8 cellular contexts compared by ENCODE assay signal in the genomic region with DNA sequence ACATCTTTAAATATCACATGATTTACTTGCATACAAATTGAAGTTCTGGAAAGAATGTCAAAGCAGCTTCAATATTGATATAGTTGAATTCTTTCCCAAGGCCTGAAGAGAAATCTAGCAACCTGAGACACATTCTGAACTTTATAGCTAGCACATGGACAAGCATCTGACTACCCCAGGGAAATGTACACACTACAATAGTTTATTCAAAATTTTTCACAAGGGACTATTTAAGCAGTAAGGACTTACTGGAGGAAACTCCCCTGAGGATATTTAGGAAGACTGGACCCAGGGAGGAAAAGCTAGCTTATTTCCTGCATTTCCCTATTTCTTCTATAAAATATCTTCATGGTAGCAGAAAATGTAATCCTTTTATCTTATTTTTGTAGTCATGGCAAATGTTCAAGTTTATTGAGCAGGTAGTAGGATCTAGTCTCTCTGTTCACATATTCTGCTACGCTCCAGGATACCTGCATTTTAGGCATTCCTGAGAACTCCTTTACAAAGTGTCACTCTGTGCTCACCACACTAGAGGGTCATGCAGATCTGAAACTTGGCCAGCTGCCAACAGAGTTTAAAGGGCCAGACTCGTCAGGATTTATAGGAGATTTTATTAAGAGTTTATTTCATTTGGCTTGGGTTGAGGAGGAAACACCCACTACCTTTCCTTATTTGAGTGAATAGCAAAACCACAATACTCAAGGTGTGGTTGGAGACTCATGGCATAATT.
A peak's percentile ranks its signal among the peaks of the same experiment; 100 is the strongest.
DNase-seq lines count a peak whose midpoint lies in the region; ATAC-seq and TF ChIP-seq lines count a peak whose summit lies in the region.

No MANE protein-coding gene starts in this region.

- H4K91ac ChIP-seq in neuronal stem cell (ENCODE audit: low read depth, low read length, poor library complexity) = no peak overlapping the region

- H3K27me3 ChIP-seq in H7 (ENCODE audit: control insufficient read depth, insufficient read depth, low read length) (no peaks in the 10 kb centered on the region), neuronal stem cell (ENCODE audit: control insufficient read depth in 3 of 3, insufficient read depth in 3 of 3, low read depth in 1 of 3, low read length in 3 of 3) (no peaks in the 10 kb centered on the region)

- no peak overlapping the region for H3K23ac ChIP-seq in neuronal stem cell (ENCODE audit: low read depth, low read length, poor library complexity)

- no peaks in the 10 kb centered on the region for H3K9me3 ChIP-seq in neuronal stem cell (replicated peaks in 1 of 2; ENCODE audit: control insufficient read depth in 2 of 2, insufficient read depth in 1 of 2, low read depth in 1 of 2, low read length in 2 of 2)

- DNase-seq in H7 (peak; percentile 1), NCI-H82 (lab: John Stamatoyannopoulos, UW) (peak; percentile 90), erythroblast (lab: John Stamatoyannopoulos, UW) (peak; percentile 16 to 40), neuronal stem cell (ENCODE audit: low spot score) (peak; percentile 14), GF-D8 (lab: John Stamatoyannopoulos, UW) (no peak)

- H4K8ac ChIP-seq in neuronal stem cell (ENCODE audit: low read depth, low read length) = no peak overlapping the region

- no peak overlapping the region for H2BK12ac ChIP-seq in neuronal stem cell (ENCODE audit: low read length)

- H2AFZ ChIP-seq in neuronal stem cell (ENCODE audit: low read length) = no peak overlapping the region

- no peaks in the 10 kb centered on the region for H3K79me1 ChIP-seq in neuronal stem cell (ENCODE audit: low read depth, low read length)

- no peak overlapping the region for H2BK5ac ChIP-seq in neuronal stem cell (ENCODE audit: low read length)

- H3K4me3 ChIP-seq in H7 (ENCODE audit: insufficient read depth, low read depth, low read length) = no peak overlapping the region
- H3K4me3 ChIP-seq in neuronal stem cell (ENCODE audit: low read length in 2 of 2) = no peak overlapping the region

- H3K9ac ChIP-seq in neuronal stem cell (ENCODE audit: low read depth, low read length, poor library complexity) = no peak overlapping the region

- TF ChIP-seq POLR2A in erythroblast (IDR thresholded peaks at IDR 0.05; ENCODE audit: low read length) = no peak

- H2BK120ac ChIP-seq in neuronal stem cell (ENCODE audit: low read depth, low read length) = no peak overlapping the region

- H3K27ac ChIP-seq in neuronal stem cell (replicated peaks; ENCODE audit: low read length) = no peak overlapping the region

- peaks cover 0 to 5% of the 10 kb centered on the region in 2 donors for H3K4me1 ChIP-seq in neuronal stem cell (ENCODE audit: control insufficient read depth in 2 of 2, insufficient read depth in 1 of 2, low read depth in 1 of 2, low read length in 2 of 2)

- H3K4ac ChIP-seq in neuronal stem cell (ENCODE audit: low read length) = no peak overlapping the region

- H3K36me3 ChIP-seq in H7 (replicated peaks; ENCODE audit: control insufficient read depth, insufficient read depth, low read length) (no peaks in the 10 kb centered on the region), neuronal stem cell (replicated peaks in 1 of 2; ENCODE audit: control insufficient read depth in 2 of 2, insufficient read depth in 2 of 2, low read length in 2 of 2) (no peaks in the 10 kb centered on the region)

- H3K18ac ChIP-seq in neuronal stem cell (ENCODE audit: low read length) = no peak overlapping the region

- ATAC-seq in HG03354 (IDR thresholded peaks at IDR 0.05; ENCODE audit: poor library complexity, severe bottlenecking, unreplicated experiment) = no peak
- no peak for ATAC-seq in HG03196 (IDR thresholded peaks at IDR 0.05; ENCODE audit: unreplicated experiment)
- no peak for ATAC-seq in GM21717 (IDR thresholded peaks at IDR 0.05; ENCODE audit: unreplicated experiment)

- no peak overlapping the region for H3K4me2 ChIP-seq in neuronal stem cell (ENCODE audit: insufficient read depth, low read length, poor library complexity, severe bottlenecking)

- H2AK5ac ChIP-seq in neuronal stem cell (ENCODE audit: low read depth, low read length) = no peak overlapping the region

- no CpG with 5 or more reads among the region's 2 CpGs for WGBS in neuronal stem cell (ENCODE audit: extremely low coverage in 2 of 2, insufficient read length in 2 of 2, insufficient replicate concordance in 1 of 2), 2 donors

- H3K14ac ChIP-seq in neuronal stem cell (ENCODE audit: low read length) = no peak overlapping the region

- no peak overlapping the region for H2BK15ac ChIP-seq in neuronal stem cell (ENCODE audit: low read length)
